Comparison of ENCODE assay signal across 25 cellular contexts in the genomic region with DNA sequence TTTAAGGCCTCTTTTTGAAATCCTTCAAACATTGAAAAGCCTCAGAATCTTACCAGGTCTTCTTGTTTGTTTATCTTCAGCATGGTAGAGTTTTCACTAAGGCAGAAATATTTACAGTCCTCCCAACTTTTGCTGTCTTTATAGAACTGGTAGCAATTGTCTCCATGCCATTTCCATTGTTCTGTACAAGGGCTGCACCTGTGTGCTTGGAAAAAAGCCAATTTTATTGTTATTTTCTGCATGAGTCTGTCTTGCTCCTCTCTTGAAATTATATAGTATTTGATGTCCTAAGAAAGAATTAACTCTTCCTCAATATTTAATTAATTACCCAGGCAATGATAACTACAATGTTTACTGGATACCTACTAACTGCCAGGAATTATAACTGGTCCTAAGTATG. TPM values are rescaled to one million over a fixed set of nuclear protein-coding genes. Genes with fewer than 3 reads are reported as not detected.
"Had no signal": no experiment of that assay in that cellular context is flagged by ENCODE, and none has a peak within 500 bp of the region (broad histone marks: within the 10 kb centered on the region; RNA-seq: fewer than 3 reads in every experiment).

No MANE protein-coding gene starts in this region.

- H3K4me1 ChIP-seq: ascending aorta had no signal

- H3K9me3 ChIP-seq: ascending aorta had no signal

- H3K36me3 ChIP-seq: ascending aorta had no signal

- H3K27ac ChIP-seq: ascending aorta, KMS-11, SK-N-MC had no signal

- ATAC-seq: activated CD8-positive, alpha-beta memory T cell treated with anti-CD3 and anti-CD28 coated beads, Interleukin-2, amount 10 ng/mL, durations not matched to agents 7 days and 5 days; Right ventricle myocardium inferior; T-cell had no signal

- H3K4me3 ChIP-seq: ascending aorta, SK-N-MC had no signal

- H3K27me3 ChIP-seq: ascending aorta had no signal

- DNase-seq: activated B cell treated with CpG ODN at 0.5 μM for 24 hours; activated CD4-positive, alpha-beta T cell treated with anti-CD3 and anti-CD28 coated beads for 1 hour; activated CD4-positive, alpha-beta T cell treated with anti-CD3 and anti-CD28 coated beads, Interleukin-2, amount 10 ng/mL, durations not matched to agents 24 days and 14 days; activated CD4-positive, alpha-beta T cell treated with anti-CD3 and anti-CD28 coated beads, Interleukin-2, amount 50 U/mL, for 48 hours; activated CD8-positive, alpha-beta memory T cell treated with anti-CD3 and anti-CD28 coated beads, Interleukin-2, amount 10 ng/mL, durations not matched to agents 7 days and 5 days; activated effector memory CD4-positive, alpha-beta T cell treated with Interleukin-2 at 50 U/mL for 16 hours; activated naive CD4-positive, alpha-beta T cell; activated T-cell treated with anti-CD3 and anti-CD28 coated beads, Interleukin-2, amount 50 U/mL, for 24 hours; amniotic stem cell; NCI-H1092; NCI-H146; NCI-H187 treated with DMSO at 0.1 percent for 48 hours; NCI-H2081 treated with DMSO at 0.1 percent for 48 hours; NCI-H446 treated with DMSO at 0.1 percent for 48 hours; NCI-H526; T-cell; T-helper 2 cell; T1000 had no signal

RNA-seq across cellular contexts. Expression of a gene that starts 23.3 kb away (rescaled TPM):
- total RNA-seq: activated B cell treated with CpG ODN at 0.5 μM for 24 hours; activated CD4-positive, alpha-beta T cell treated with anti-CD3 and anti-CD28 coated beads, Interleukin-2, amount 10 ng/mL, durations not matched to agents 24 days and 14 days; activated CD8-positive, alpha-beta memory T cell treated with anti-CD3 and anti-CD28 coated beads, Interleukin-2, amount 10 ng/mL, durations not matched to agents 7 days and 5 days; activated T-helper 1 cell treated with anti-CD3 and anti-CD28 coated beads, Interleukin-12 subunit alpha, Interleukin-12 subunit beta, Interleukin-2, Interleukin-4 antibody, amounts not matched to agents 30 ng/mL and 10 ng/mL and 1 ng/mL, durations not matched to agents 14 hours and 24 hours and 36 hours; MCF 10A; T-cell had no signal

RNA-seq across cellular contexts. Expression of a gene that starts 45.0 kb away (rescaled TPM):
- total RNA-seq: activated B cell treated with CpG ODN at 0.5 μM for 24 hours; activated CD4-positive, alpha-beta T cell treated with anti-CD3 and anti-CD28 coated beads, Interleukin-2, amount 10 ng/mL, durations not matched to agents 24 days and 14 days; activated CD8-positive, alpha-beta memory T cell treated with anti-CD3 and anti-CD28 coated beads, Interleukin-2, amount 10 ng/mL, durations not matched to agents 7 days and 5 days; activated T-helper 1 cell treated with anti-CD3 and anti-CD28 coated beads, Interleukin-12 subunit alpha, Interleukin-12 subunit beta, Interleukin-2, Interleukin-4 antibody, amounts not matched to agents 30 ng/mL and 10 ng/mL and 1 ng/mL, durations not matched to agents 14 hours and 24 hours and 36 hours; ascending aorta; MCF 10A; Right ventricle myocardium inferior; RPMI7951 had no signal

RNA-seq across cellular contexts. Expression of a gene that starts 54.5 kb away (rescaled TPM):
- total RNA-seq: activated CD4-positive, alpha-beta T cell treated with anti-CD3 and anti-CD28 coated beads, Interleukin-2, amount 10 ng/mL, durations not matched to agents 24 days and 14 days; activated T-helper 1 cell treated with anti-CD3 and anti-CD28 coated beads, Interleukin-12 subunit alpha, Interleukin-12 subunit beta, Interleukin-2, Interleukin-4 antibody, amounts not matched to agents 30 ng/mL and 10 ng/mL and 1 ng/mL, durations not matched to agents 14 hours and 24 hours and 36 hours; MCF 10A; RPMI7951 had no signal
